Comparison of ENCODE assay signal across 28 cellular contexts in the genomic region with DNA sequence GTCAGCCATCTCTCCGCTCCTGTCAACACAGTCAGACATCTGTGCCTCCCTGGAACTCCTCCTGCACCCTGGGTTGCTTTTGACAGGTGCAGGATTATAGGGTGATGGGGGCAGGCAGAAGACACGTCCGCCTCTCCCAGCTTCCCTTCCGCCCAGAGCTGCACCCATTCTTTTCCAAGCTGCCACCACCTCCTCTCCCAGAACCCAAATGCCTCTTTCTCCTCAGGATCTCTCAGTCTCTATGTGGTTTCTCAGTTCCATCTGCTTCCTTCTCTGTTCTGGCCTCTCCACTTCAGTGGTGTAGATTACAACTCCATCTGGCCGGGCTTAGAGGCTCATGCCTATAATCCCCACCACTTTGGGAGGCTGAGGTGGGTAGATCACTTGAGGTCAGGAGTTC.
"Had no signal": no experiment of that assay in that cellular context is flagged by ENCODE, and none has a peak within 500 bp of the region (broad histone marks: within the 10 kb centered on the region; RNA-seq: fewer than 3 reads in every experiment).

No MANE protein-coding gene starts in this region.

- H3K36me3 Mint-ChIP-seq: naive thymus-derived CD4-positive, alpha-beta T cell had no signal

- DNase-seq: activated CD4-positive, alpha-beta T cell treated with anti-CD3 and anti-CD28 coated beads for 48 hours; activated CD4-positive, alpha-beta T cell treated with anti-CD3 and anti-CD28 coated beads, Interleukin-2, amount 50 U/mL, for 48 hours; activated CD8-positive, alpha-beta memory T cell treated with anti-CD3 and anti-CD28 coated beads for 24 hours; activated effector memory CD4-positive, alpha-beta T cell treated with Interleukin-2 at 50 U/mL for 16 hours; activated naive CD4-positive, alpha-beta T cell treated with anti-CD3 and anti-CD28 coated beads for 36 hours; amniotic stem cell; central memory CD4-positive, alpha-beta T cell; head of caudate nucleus; hypothalamus; immature natural killer cell; kidney; left colon; mammary epithelial cell; naive thymus-derived CD4-positive, alpha-beta T cell; nucleus accumbens; pancreas; psoas muscle; stimulated activated CD4-positive, alpha-beta T cell treated with anti-CD3 and anti-CD28 coated beads, Interleukin-15, amount 100 ng/mL, for 24 hours; stimulated activated CD4-positive, alpha-beta T cell treated with anti-CD3 and anti-CD28 coated beads, Interleukin-2, amount 100 ng/mL, for 24 hours; stimulated activated naive B cell treated with anti-CD40 and anti-IgM and Interleukin-4, amounts not matched to agents 10 μg/mL and 1 μg/mL and 100 μg/mL, for 72 hours had no signal

- H3K27ac ChIP-seq: gastroesophageal sphincter, pancreas, psoas muscle, suprapubic skin, tibial artery, VCaP had no signal

- FAIRE-seq: endothelial cell of umbilical vein, kidney, pancreas, TTC549 had no signal

- H3K27ac Mint-ChIP-seq: activated naive CD4-positive, alpha-beta T cell treated with anti-CD3 and anti-CD28 coated beads for 36 hours; mesothelial cell of epicardium; stimulated activated naive B cell treated with anti-CD40 and anti-IgM and Interleukin-4, amounts not matched to agents 10 μg/mL and 1 μg/mL and 100 μg/mL, for 72 hours had no signal

- H3K4me3 ChIP-seq: gastroesophageal sphincter, pancreas, psoas muscle, suprapubic skin, tibial artery had no signal

- H3K4me3 Mint-ChIP-seq: activated naive CD4-positive, alpha-beta T cell treated with anti-CD3 and anti-CD28 coated beads for 36 hours; immature natural killer cell; mesothelial cell of epicardium; naive thymus-derived CD4-positive, alpha-beta T cell; stimulated activated naive B cell treated with anti-CD40 and anti-IgM and Interleukin-4, amounts not matched to agents 10 μg/mL and 1 μg/mL and 100 μg/mL, for 72 hours had no signal

- H3K27me3 ChIP-seq: gastroesophageal sphincter, pancreas, suprapubic skin, tibial artery had no signal

- H3K9me3 ChIP-seq: gastroesophageal sphincter, pancreas, psoas muscle, suprapubic skin, tibial artery had no signal

- H3K4me1 Mint-ChIP-seq: immature natural killer cell, mesothelial cell of epicardium had no signal

- H3K36me3 ChIP-seq: gastroesophageal sphincter, pancreas, suprapubic skin, tibial artery had no signal

- H3K4me1 ChIP-seq: gastroesophageal sphincter, pancreas, psoas muscle, suprapubic skin had no signal

- ATAC-seq: activated CD4-positive, CD25-positive, alpha-beta regulatory T cell treated with anti-CD3 and anti-CD28 coated beads, Interleukin-2, amount 50 U/mL, for 24 hours; gastroesophageal sphincter; left colon; naive thymus-derived CD4-positive, alpha-beta T cell; pancreas; stimulated activated naive B cell treated with anti-CD40 and anti-IgM and Interleukin-4, amounts not matched to agents 10 μg/mL and 1 μg/mL and 100 μg/mL, for 72 hours had no signal
